Comparison of ENCODE assay signal across 1 cellular context in genomic region chr10:102917962-102918816, GRCh38.
TF ChIP-seq lines count a peak whose summit lies in the region.

Gene CNNM2, plus strand, starts transcription at chr10:102918294. Its CDS starts 187 bp downstream, at chr10:102918481.

TF ChIP-seq in HepG2, 621 proteins besides CTCF, POLR2A, EP300 and RAD21 (continued from another document and continues in another):
- TF ChIP-seq ZBTB25 (CRISPR knock-in tag; IDR thresholded peaks at IDR 0.05): no peak
- peak; percentile 98 for TF ChIP-seq SP4 (CRISPR knock-in tag; IDR thresholded peaks at IDR 0.05)
- TF ChIP-seq CCDC6 (CRISPR knock-in tag; IDR thresholded peaks at IDR 0.05): peak; percentile 59
- TF ChIP-seq ZNF660 (CRISPR knock-in tag; IDR thresholded peaks at IDR 0.05; ENCODE audit: borderline replicate concordance, low read depth): no peak
- TF ChIP-seq ZNF333 (CRISPR knock-in tag; IDR thresholded peaks at IDR 0.05; ENCODE audit: borderline replicate concordance): no peak; the same call in 1 of the 2 replicates
- TF ChIP-seq ARID3A (IDR thresholded peaks at IDR 0.05; ENCODE audit: low read depth, low read length): no peak
- peak; percentile 77 for TF ChIP-seq POLR2G (IDR thresholded peaks at IDR 0.05; ENCODE audit: low read depth, low read length)
- peak; percentile 38; the same call in 1 of the 2 replicates for TF ChIP-seq ZNF143 (CRISPR knock-in tag; IDR thresholded peaks at IDR 0.05)
- peak; percentile 96 for TF ChIP-seq FOXK1 (CRISPR knock-in tag; IDR thresholded peaks at IDR 0.05; ENCODE audit: borderline replicate concordance, low read depth)
- no peak for TF ChIP-seq ZNF543 (CRISPR knock-in tag; IDR thresholded peaks at IDR 0.05)
- TF ChIP-seq FOXA1 (IDR thresholded peaks at IDR 0.05): no peak
- TF ChIP-seq FOXA1 (CRISPR knock-in tag; IDR thresholded peaks at IDR 0.05): peak; percentile 35; the same call in 1 of the 2 replicates
- TF ChIP-seq ZNF30 (CRISPR knock-in tag; IDR thresholded peaks at IDR 0.05): no peak
- TF ChIP-seq SIX1 (CRISPR knock-in tag; IDR thresholded peaks at IDR 0.05; ENCODE audit: borderline replicate concordance): no peak; the same call in 1 of the 2 replicates
- TF ChIP-seq MXI1 (IDR thresholded peaks at IDR 0.05; ENCODE audit: borderline replicate concordance, low read depth, low read length): peak; percentile 98; the same call in 1 of the 3 replicates
- TF ChIP-seq ZSCAN29 (CRISPR knock-in tag; conservative IDR thresholded peaks at IDR 0.05): peak; percentile 63; the same call in 1 of the 2 replicates
- TF ChIP-seq ZNF770 (CRISPR knock-in tag; IDR thresholded peaks at IDR 0.05): no peak
- no peak for TF ChIP-seq ZNF136 (CRISPR knock-in tag; IDR thresholded peaks at IDR 0.05; ENCODE audit: low read depth)
- TF ChIP-seq HOXA5 (CRISPR knock-in tag; IDR thresholded peaks at IDR 0.05): no peak
- TF ChIP-seq ZNF329 (CRISPR knock-in tag; IDR thresholded peaks at IDR 0.05; ENCODE audit: low read depth): no peak
- TF ChIP-seq SMAD9 (CRISPR knock-in tag; IDR thresholded peaks at IDR 0.05): no peak
- TF ChIP-seq NCOA2 (CRISPR knock-in tag; IDR thresholded peaks at IDR 0.05): no peak
- TF ChIP-seq BCLAF1 (IDR thresholded peaks at IDR 0.05): no peak
- no peak; the same call in 1 of the 2 replicates for TF ChIP-seq THAP9 (CRISPR knock-in tag; IDR thresholded peaks at IDR 0.05; ENCODE audit: borderline replicate concordance)
- no peak for TF ChIP-seq NCOA1 (CRISPR knock-in tag; IDR thresholded peaks at IDR 0.05)
- peak; percentile 86 for TF ChIP-seq KMT2A (CRISPR knock-in tag; IDR thresholded peaks at IDR 0.05)
- no peak for TF ChIP-seq ZNF552 (CRISPR knock-in tag; IDR thresholded peaks at IDR 0.05; ENCODE audit: borderline replicate concordance)
- TF ChIP-seq ZNF713 (CRISPR knock-in tag; IDR thresholded peaks at IDR 0.05): peak; percentile 76; the same call in 1 of the 2 replicates
- TF ChIP-seq ZNF850 (CRISPR knock-in tag; conservative IDR thresholded peaks at IDR 0.05): no peak
- no peak; the same call in 1 of the 2 replicates for TF ChIP-seq ZFP91 (CRISPR knock-in tag; IDR thresholded peaks at IDR 0.05; ENCODE audit: borderline replicate concordance)
- TF ChIP-seq BRCA1 (CRISPR knock-in tag; IDR thresholded peaks at IDR 0.05): peak; percentile 33; the same call in 1 of the 2 replicates
- no peak for TF ChIP-seq ISX (CRISPR knock-in tag; conservative IDR thresholded peaks at IDR 0.05)
- no peak for TF ChIP-seq HMG20A (CRISPR knock-in tag; IDR thresholded peaks at IDR 0.05; ENCODE audit: borderline replicate concordance)
- peak; percentile 15 for TF ChIP-seq ZNF18 (CRISPR knock-in tag; IDR thresholded peaks at IDR 0.05; ENCODE audit: insufficient replicate concordance)
- no peak; the same call in none of the 2 replicates for TF ChIP-seq DMAP1 (CRISPR knock-in tag; IDR thresholded peaks at IDR 0.05)
- TF ChIP-seq SNAPC5 (CRISPR knock-in tag; IDR thresholded peaks at IDR 0.05; ENCODE audit: borderline replicate concordance): no peak
- no peak for TF ChIP-seq ZNF256 (CRISPR knock-in tag; conservative IDR thresholded peaks at IDR 0.05)
- no peak for TF ChIP-seq ZNF17 (CRISPR knock-in tag; IDR thresholded peaks at IDR 0.05)
- no peak for TF ChIP-seq ZNF383 (CRISPR knock-in tag; IDR thresholded peaks at IDR 0.05; ENCODE audit: borderline replicate concordance)
- TF ChIP-seq MAZ (IDR thresholded peaks at IDR 0.05; ENCODE audit: borderline replicate concordance, low read depth, low read length): peak; percentile 88
- peak; percentile 79 for TF ChIP-seq MAZ (CRISPR knock-in tag; IDR thresholded peaks at IDR 0.05; ENCODE audit: low read depth)
- no peak for TF ChIP-seq MIER2 (CRISPR knock-in tag; IDR thresholded peaks at IDR 0.05)
- no peak for TF ChIP-seq KAT8 (CRISPR knock-in tag; IDR thresholded peaks at IDR 0.05)
- TF ChIP-seq NFAT5 (CRISPR knock-in tag; IDR thresholded peaks at IDR 0.05): peak; percentile 66
- TF ChIP-seq ZNF292 (CRISPR knock-in tag; IDR thresholded peaks at IDR 0.05; ENCODE audit: borderline replicate concordance, low read depth): no peak
- no peak; the same call in 1 of the 2 replicates for TF ChIP-seq ZNF614 (CRISPR knock-in tag; IDR thresholded peaks at IDR 0.05; ENCODE audit: borderline replicate concordance)
- TF ChIP-seq ZEB1 (IDR thresholded peaks at IDR 0.05; ENCODE audit: insufficient replicate concordance, low read depth): no peak
